ENCODE assay signal across 15 cellular contexts in the genomic region with DNA sequence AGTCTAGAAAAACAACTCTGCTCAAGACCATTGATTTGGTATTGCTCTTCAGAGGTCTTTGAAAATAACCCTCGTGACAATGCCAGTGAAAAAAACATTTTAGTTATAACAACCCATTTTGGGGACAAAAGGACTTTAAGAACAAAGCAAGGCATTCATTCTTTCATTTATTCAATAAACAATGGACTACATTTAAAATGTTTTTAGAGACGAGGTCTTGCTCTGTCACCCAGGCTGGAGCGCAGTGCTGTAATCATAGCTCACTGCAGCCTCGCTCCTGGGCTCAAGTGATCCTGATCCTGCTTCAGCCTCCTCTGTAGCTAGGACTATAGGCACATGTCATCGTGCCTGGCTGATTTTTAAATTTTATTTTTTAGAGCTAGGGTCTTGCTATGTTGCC. TPM values are rescaled to one million over a fixed set of nuclear protein-coding genes. Genes with fewer than 3 reads are reported as not detected.
DNase-seq lines count a peak whose midpoint lies in the region; ATAC-seq and TF ChIP-seq lines count a peak whose summit lies in the region.
"Had no signal": no experiment of that assay in that cellular context is flagged by ENCODE, and none has a peak within 500 bp of the region (broad histone marks: within the 10 kb centered on the region; RNA-seq: fewer than 3 reads in every experiment).

No MANE protein-coding gene starts in this region.

- H3K9me3 Mint-ChIP-seq in effector memory CD8-positive, alpha-beta T cell = no peaks in the 10 kb centered on the region
- H3K9me3 Mint-ChIP-seq: CD8-positive, alpha-beta memory T cell had no signal

- peak; percentile 83 for DNase-seq in Ammon's horn (ENCODE audit: low spot score)
- peak in 7 of 10 donors; percentile 31 to 75 (median 52) for DNase-seq in dorsolateral prefrontal cortex
- DNase-seq in posterior cingulate gyrus = peak in 7 of 10 donors; percentile 24 to 93 (median 47)
- no peak for DNase-seq in NCI-H226
- DNase-seq in effector memory CD8-positive, alpha-beta T cell = no peak
- DNase-seq: Caco-2; CD8-positive, alpha-beta memory T cell; DMS53; GF-D8 had no signal

- no peak overlapping the region for H3K27ac Mint-ChIP-seq in effector memory CD8-positive, alpha-beta T cell
- H3K27ac Mint-ChIP-seq: CD8-positive, alpha-beta memory T cell had no signal

- H3K4me3 ChIP-seq in dorsolateral prefrontal cortex = peak overlapping the region in 5 of 59 donors; percentile 1 to 10 (median 5)
- H3K4me3 ChIP-seq: BLaER1 had no signal

- no peak for ATAC-seq in activated CD4-positive, CD25-positive, alpha-beta regulatory T cell treated with anti-CD3 and anti-CD28 coated beads, Interleukin-2, amount 50 U/mL, for 24 hours
- no peak for ATAC-seq in HG02973 (IDR thresholded peaks at IDR 0.05; ENCODE audit: unreplicated experiment)
- ATAC-seq in effector memory CD8-positive, alpha-beta T cell (replicated peaks) = no peak
- ATAC-seq: HCT116 had no signal

- H3K27ac ChIP-seq in dorsolateral prefrontal cortex (peak overlapping the region; percentile 37 to 99 (median 92)), layer of hippocampus (ENCODE audit: low read depth, low read length) (peak overlapping the region; percentile 95)
- H3K27ac ChIP-seq: 22Rv1, BLaER1 had no signal

- H3K27me3 Mint-ChIP-seq in effector memory CD8-positive, alpha-beta T cell = peaks cover 47 to 54% of the 10 kb centered on the region in 2 donors

- TF ChIP-seq CTCF in dorsolateral prefrontal cortex (IDR thresholded peaks at IDR 0.05 in 54 of 56, conservative IDR thresholded peaks at IDR 0.05 in 2 of 56; ENCODE audit: low read depth in 1 of 56, partially characterized antibody in 56 of 56) = peak in 3 of 56 donors; percentile 10 to 33 (median 13)

- no peak overlapping the region for H3K4me3 Mint-ChIP-seq in effector memory CD8-positive, alpha-beta T cell
- H3K4me3 Mint-ChIP-seq: CD8-positive, alpha-beta memory T cell had no signal

- intact Hi-C loops in dorsolateral prefrontal cortex (cut with DNase I) (no loop called here), posterior cingulate gyrus (cut with DNase I) (no loop called here)

- H3K36me3 Mint-ChIP-seq in effector memory CD8-positive, alpha-beta T cell (ENCODE audit: insufficient read depth) = no peaks in the 10 kb centered on the region
- H3K36me3 Mint-ChIP-seq: CD8-positive, alpha-beta memory T cell had no signal

- H3K27me3 ChIP-seq in dorsolateral prefrontal cortex = no peaks in the 10 kb centered on the region
- no peaks in the 10 kb centered on the region for H3K27me3 ChIP-seq in layer of hippocampus (ENCODE audit: control insufficient read depth, insufficient read depth, low read length)
- H3K27me3 ChIP-seq: BLaER1 had no signal

- H3K4me1 Mint-ChIP-seq in effector memory CD8-positive, alpha-beta T cell (ENCODE audit: low read depth in 2 of 2) = no peaks in the 10 kb centered on the region
- H3K4me1 Mint-ChIP-seq: CD8-positive, alpha-beta memory T cell had no signal

RNA-seq across cellular contexts. Expression of a gene that starts 7.7 kb away (rescaled TPM):
- total RNA-seq in dorsolateral prefrontal cortex = 10 to 100 TPM in 118 of 120 experiments, 1 to 10 TPM in 2; 9.5 to 27.3 (median 14.3) TPM

Comparison
In these comparisons a context has a peak if more than half of its experiments do, and no peak if none do; other contexts are left out.
1. DNase-seq: peak in Ammon's horn (single experiment), dorsolateral prefrontal cortex (7 of 10) and posterior cingulate gyrus (7 of 10); none in NCI-H226 (single experiment) and effector memory CD8-positive, alpha-beta T cell (0 of 3).